34 cellular contexts compared by ENCODE assay signal in genomic region chr1:36128905-36129206, GRCh38. TPM values are rescaled to one million over a fixed set of nuclear protein-coding genes. Genes with fewer than 3 reads are reported as not detected.
"Had no signal": no experiment of that assay in that cellular context is flagged by ENCODE, and none has a peak within 500 bp of the region (broad histone marks: within the 10 kb centered on the region; RNA-seq: fewer than 3 reads in every experiment).

No MANE protein-coding gene starts in this region.

- H3K4me1 ChIP-seq: breast epithelium, colonic mucosa, foreskin keratinocyte, gastrocnemius medialis had no signal

- DNase-seq: activated B cell treated with CpG ODN at 0.5 μM for 24 hours; activated CD4-positive, alpha-beta T cell treated with anti-CD3 and anti-CD28 coated beads for 48 hours; activated CD4-positive, alpha-beta T cell treated with anti-CD3 and anti-CD28 coated beads, Interleukin-2, amount 50 U/mL, for 1 hour; activated CD4-positive, alpha-beta T cell treated with anti-CD3 and anti-CD28 coated beads, Interleukin-2, amount 50 U/mL, for 48 hours; activated CD8-positive, alpha-beta memory T cell treated with anti-CD3 and anti-CD28 coated beads for 24 hours; activated CD8-positive, alpha-beta T cell treated with anti-CD3 and anti-CD28 coated beads for 36 hours; activated effector memory CD4-positive, alpha-beta T cell treated with Interleukin-2 at 50 U/mL for 16 hours; activated naive CD4-positive, alpha-beta T cell treated with anti-CD3 and anti-CD28 coated beads for 36 hours; activated naive CD8-positive, alpha-beta T cell treated with anti-CD3 and anti-CD28 coated beads for 36 hours; activated naive CD8-positive, alpha-beta T cell treated with anti-CD3 and anti-CD28 coated beads, Interleukin-2, amount 50 U/mL, for 24 hours; activated T-cell treated with anti-CD3 and anti-CD28 coated beads, Interleukin-2, amount 50 U/mL, for 4 hours; amygdala; aorta; central memory CD4-positive, alpha-beta T cell; cerebellar nuclear complex; colonic mucosa; effector memory CD8-positive, alpha-beta T cell; gastrocnemius medialis; glutamatergic neuron; heart left ventricle; T-cell; T1000; WERI-Rb-1 had no signal

- H3K27ac Mint-ChIP-seq: activated B cell treated with CpG ODN at 0.5 μM for 24 hours; activated CD8-positive, alpha-beta T cell treated with anti-CD3 and anti-CD28 coated beads for 36 hours; activated naive CD4-positive, alpha-beta T cell treated with anti-CD3 and anti-CD28 coated beads for 36 hours; activated naive CD4-positive, alpha-beta T cell treated with anti-CD3 and anti-CD28 coated beads, Interleukin-2, amount 50 U/mL, for 24 hours; activated naive CD8-positive, alpha-beta T cell treated with anti-CD3 and anti-CD28 coated beads for 36 hours; activated naive CD8-positive, alpha-beta T cell treated with anti-CD3 and anti-CD28 coated beads, Interleukin-2, amount 50 U/mL, for 24 hours; activated T-helper 17 cell treated with anti-CD3 and anti-CD28 coated beads, Interleukin-2, amount 50 U/mL, for 72 hours; T-cell; T-helper 1 cell treated with Interleukin-12 subunit alpha and Interleukin-12 subunit beta and Interleukin-4 antibody, amounts not matched to agents 30 μg/mL and 1 μg/mL, for 36 hours; T-helper 2 cell treated with Interferon-gamma antibody and Interleukin-4, amounts not matched to agents 5 μg/mL and 100 μg/mL, for 36 hours had no signal

- H3K4me3 Mint-ChIP-seq: activated B cell treated with CpG ODN at 0.5 μM for 24 hours; activated CD8-positive, alpha-beta T cell treated with anti-CD3 and anti-CD28 coated beads for 36 hours; activated naive CD4-positive, alpha-beta T cell treated with anti-CD3 and anti-CD28 coated beads for 36 hours; activated naive CD8-positive, alpha-beta T cell treated with anti-CD3 and anti-CD28 coated beads for 36 hours; activated naive CD8-positive, alpha-beta T cell treated with anti-CD3 and anti-CD28 coated beads, Interleukin-2, amount 50 U/mL, for 24 hours; activated T-cell treated with anti-CD3 and anti-CD28 coated beads, Interleukin-2, amount 50 U/mL, for 4 hours; activated T-helper 17 cell treated with anti-CD3 and anti-CD28 coated beads, Interleukin-2, amount 50 U/mL, for 72 hours; brain; effector memory CD8-positive, alpha-beta T cell; T-cell; T-helper 1 cell treated with Interleukin-12 subunit alpha and Interleukin-12 subunit beta and Interleukin-4 antibody, amounts not matched to agents 30 μg/mL and 1 μg/mL, for 36 hours; T-helper 2 cell treated with Interferon-gamma antibody and Interleukin-4, amounts not matched to agents 5 μg/mL and 100 μg/mL, for 36 hours had no signal

- H3K36me3 Mint-ChIP-seq: activated naive CD4-positive, alpha-beta T cell treated with anti-CD3 and anti-CD28 coated beads, Interleukin-2, amount 50 U/mL, for 24 hours; activated naive CD8-positive, alpha-beta T cell treated with anti-CD3 and anti-CD28 coated beads for 36 hours; brain; T-cell had no signal

- H3K27me3 ChIP-seq: breast epithelium had no signal

- H3K9me3 Mint-ChIP-seq: activated B cell treated with CpG ODN at 0.5 μM for 24 hours; activated CD8-positive, alpha-beta T cell treated with anti-CD3 and anti-CD28 coated beads for 36 hours; activated naive CD4-positive, alpha-beta T cell treated with anti-CD3 and anti-CD28 coated beads for 36 hours; activated naive CD4-positive, alpha-beta T cell treated with anti-CD3 and anti-CD28 coated beads, Interleukin-2, amount 50 U/mL, for 24 hours; activated naive CD8-positive, alpha-beta T cell treated with anti-CD3 and anti-CD28 coated beads for 36 hours; activated naive CD8-positive, alpha-beta T cell treated with anti-CD3 and anti-CD28 coated beads, Interleukin-2, amount 50 U/mL, for 24 hours; activated T-cell treated with anti-CD3 and anti-CD28 coated beads, Interleukin-2, amount 50 U/mL, for 4 hours; activated T-helper 17 cell treated with anti-CD3 and anti-CD28 coated beads, Interleukin-2, amount 50 U/mL, for 72 hours; effector memory CD8-positive, alpha-beta T cell; T-cell; T-helper 1 cell treated with Interleukin-12 subunit alpha and Interleukin-12 subunit beta and Interleukin-4 antibody, amounts not matched to agents 30 μg/mL and 1 μg/mL, for 36 hours; T-helper 2 cell treated with Interferon-gamma antibody and Interleukin-4, amounts not matched to agents 5 μg/mL and 100 μg/mL, for 36 hours had no signal

- H3K4me3 ChIP-seq: adrenal gland, breast epithelium, cardiac muscle cell, colonic mucosa, esophagus muscularis mucosa, gastrocnemius medialis, heart left ventricle had no signal

- H3K9me3 ChIP-seq: adrenal gland, breast epithelium, colonic mucosa, esophagus muscularis mucosa, gastrocnemius medialis, heart left ventricle had no signal

- H3K27ac ChIP-seq: adrenal gland, cardiac muscle cell, colonic mucosa, esophagus muscularis mucosa, foreskin keratinocyte, gastrocnemius medialis, heart left ventricle, WERI-Rb-1 had no signal

- ATAC-seq: activated CD4-positive, CD25-positive, alpha-beta regulatory T cell treated with anti-CD3 and anti-CD28 coated beads, Interleukin-2, amount 50 U/mL, for 24 hours; activated CD8-positive, alpha-beta T cell treated with anti-CD3 and anti-CD28 coated beads for 36 hours; activated naive CD8-positive, alpha-beta T cell treated with anti-CD3 and anti-CD28 coated beads, Interleukin-2, amount 50 U/mL, for 24 hours; activated T-cell treated with anti-CD3 and anti-CD28 coated beads, Interleukin-2, amount 50 U/mL, for 4 hours; activated T-helper 17 cell treated with anti-CD3 and anti-CD28 coated beads, Interleukin-2, amount 50 U/mL, for 72 hours; effector memory CD8-positive, alpha-beta T cell; gastrocnemius medialis; heart left ventricle; T-cell had no signal

- H3K36me3 ChIP-seq: adrenal gland, breast epithelium, cardiac muscle cell, colonic mucosa, esophagus muscularis mucosa, gastrocnemius medialis, heart left ventricle, WERI-Rb-1 had no signal

RNA-seq across cellular contexts. Expression of gene TEKT2, which starts 45.0 kb away (rescaled TPM):
- total RNA-seq: activated B cell treated with CpG ODN at 0.5 μM for 24 hours; activated naive CD4-positive, alpha-beta T cell treated with anti-CD3 and anti-CD28 coated beads for 36 hours; aorta; gastrocnemius medialis had no signal
